24 cellular contexts compared by ENCODE assay signal in genomic region chrX:139905743-139906142, GRCh38. TPM values are rescaled to one million over a fixed set of nuclear protein-coding genes. Genes with fewer than 3 reads are reported as not detected.
"Had no signal": no experiment of that assay in that cellular context is flagged by ENCODE, and none has a peak within 500 bp of the region (broad histone marks: within the 10 kb centered on the region; RNA-seq: fewer than 3 reads in every experiment).

No MANE protein-coding gene starts in this region.

- DNase-seq: IMR-90, Kasumi-1, MV-4-11, NCI-H1048, NCI-H1105, NCI-H1417 treated with DMSO at 0.1 percent for 48 hours, NCI-H146, NCI-H1694 treated with DMSO at 0.1 percent for 48 hours, NCI-H1930, NCI-H2081, NCI-H2107, NCI-H2227 treated with DMSO at 0.1 percent for 48 hours, NCI-H524, NCI-H526 treated with DMSO at 0.1 percent for 48 hours, NCI-H748 treated with DMSO at 0.1 percent for 48 hours, SHP77 had no signal

- ATAC-seq: HepG2, K562, SK-N-SH treated with all-trans-retinoic acid at 6 μM for 48 hours had no signal

- H3K4me3 ChIP-seq: K562 had no signal

- H3K27ac ChIP-seq: KMS-11, RWPE1 had no signal

RNA-seq across cellular contexts. Expression of gene CXorf66, which starts 59.6 kb away (rescaled TPM):
- total RNA-seq: HepG2, HT1080, IMR-90, K562, M059J, NCI-H460 had no signal
